Comparison of ENCODE assay signal across 8 cellular contexts in genomic region chr6:7052441-7052936, GRCh38. TPM values are rescaled to one million over a fixed set of nuclear protein-coding genes. Genes with fewer than 3 reads are reported as not detected.
DNase-seq lines count a peak whose midpoint lies in the region; ATAC-seq and TF ChIP-seq lines count a peak whose summit lies in the region.

No MANE protein-coding gene starts in this region.

- no peak overlapping the region for H3K27ac ChIP-seq in GM23338 (ENCODE audit: low read depth)

- no peaks in the 10 kb centered on the region for H3K79me2 ChIP-seq in GM23338 (replicated peaks; ENCODE audit: insufficient read depth)

- 0 out of 2 replicates have a peak, but pooled peaks cover 5% of the 10 kb centered on the region for H3F3A ChIP-seq in GM23338 (replicated peaks; ENCODE audit: low read depth)

- no peaks in the 10 kb centered on the region for H3K9me3 ChIP-seq in T-helper 17 cell (ENCODE audit: control insufficient read depth, low read length, poor library complexity, severe bottlenecking)

- H3K27me3 ChIP-seq in GM23338 (ENCODE audit: insufficient read depth) = peaks cover 30% of the 10 kb centered on the region

- H3K36me3 ChIP-seq in GM23338 (ENCODE audit: insufficient read depth) = no peaks in the 10 kb centered on the region

- H3K4me3 Mint-ChIP-seq in GM23338 (peak overlapping the region; percentile 74), T-helper 17 cell (peak overlapping the region; percentile 81), memory B cell (peak overlapping the region; percentile 82)

- H3K4me2 ChIP-seq in GM23338 = peak overlapping the region; percentile 94

- no peaks in the 10 kb centered on the region for H4K20me1 ChIP-seq in GM23338 (replicated peaks; ENCODE audit: insufficient read depth)

- peak; percentile 20 for ATAC-seq in GM23338
- ATAC-seq in T-helper 17 cell = peak; percentile 27
- ATAC-seq in memory B cell (ENCODE audit: low read depth) = peak; percentile 7
- no peak for ATAC-seq in GM21619 (IDR thresholded peaks at IDR 0.05; ENCODE audit: unreplicated experiment)

- DNase-seq in AG20443 (ENCODE audit: low spot score) = peak; percentile 72
- peak; percentile 57 for DNase-seq in GM23338 (ENCODE audit: low spot score)
- DNase-seq in T-helper 17 cell = peak in 2 of 3 donors; percentile 8 to 11
- no peak for DNase-seq in epithelial cell of esophagus (ENCODE audit: low read depth)
- peak in 1 of 2 donors; percentile 16 for DNase-seq in memory B cell (ENCODE audit: low spot score in 2 of 2)
- peak; percentile 45 for DNase-seq in superior temporal gyrus (ENCODE audit: extremely low spot score)
- no peak for DNase-seq in SW 1271 (lab: John Stamatoyannopoulos, UW)

- H3K36me3 Mint-ChIP-seq in GM23338 (ENCODE audit: low read depth) (no peaks in the 10 kb centered on the region), T-helper 17 cell (ENCODE audit: low read depth) (no peaks in the 10 kb centered on the region), memory B cell (no peaks in the 10 kb centered on the region)

- H3K4me3 ChIP-seq in GM23338 (peak overlapping the region; percentile 94), epithelial cell of esophagus (ENCODE audit: low read length) (peak overlapping the region; percentile 46)

- H3K4me1 Mint-ChIP-seq in GM23338 = peaks cover 21% of the 10 kb centered on the region
- peaks cover 6% of the 10 kb centered on the region for H3K4me1 Mint-ChIP-seq in T-helper 17 cell
- peaks cover 16% of the 10 kb centered on the region for H3K4me1 Mint-ChIP-seq in memory B cell

- no peaks in the 10 kb centered on the region for H3K9me3 Mint-ChIP-seq in GM23338
- no peaks in the 10 kb centered on the region for H3K9me3 Mint-ChIP-seq in memory B cell

- H3K4me1 ChIP-seq in GM23338 (ENCODE audit: insufficient read depth) = peaks cover 18% of the 10 kb centered on the region

- no peaks in the 10 kb centered on the region for H3K9me2 ChIP-seq in GM23338 (ENCODE audit: insufficient read depth)

- H3K27ac Mint-ChIP-seq in GM23338 (no peak overlapping the region), T-helper 17 cell (peak overlapping the region; percentile 69), memory B cell (no peak overlapping the region)

- TF ChIP-seq CTCF in GM23338 (conservative IDR thresholded peaks at IDR 0.05; ENCODE audit: low read depth in 2 of 2) (no peak), epithelial cell of esophagus (IDR thresholded peaks at IDR 0.05; ENCODE audit: insufficient read depth, low read depth, low read length, missing control alignments) (no peak)

- H2AFZ ChIP-seq in GM23338 = peak overlapping the region; percentile 97

- H3K27me3 Mint-ChIP-seq in GM23338 (ENCODE audit: insufficient read depth, low read depth, poor library complexity) (peaks cover 7% of the 10 kb centered on the region), T-helper 17 cell (no peaks in the 10 kb centered on the region), memory B cell (no peaks in the 10 kb centered on the region)

TF ChIP-seq in GM23338, 12 proteins besides CTCF, POLR2A, EP300 and RAD21 (continues in another document):
- TF ChIP-seq ZNF331 (CRISPR knock-in tag; IDR thresholded peaks at IDR 0.05; ENCODE audit: low read depth) (no peak), EZH2 (IDR thresholded peaks at IDR 0.05; ENCODE audit: low read depth, unreplicated experiment) (no peak), POLR2AphosphoS5 (IDR thresholded peaks at IDR 0.05; ENCODE audit: low read depth) (no peak), JUNB (IDR thresholded peaks at IDR 0.05; ENCODE audit: unreplicated experiment) (no peak), NANOG (IDR thresholded peaks at IDR 0.05; ENCODE audit: borderline replicate concordance) (no peak), EZH2phosphoT487 (IDR thresholded peaks at IDR 0.05; ENCODE audit: unreplicated experiment) (no peak), ZNF114 (CRISPR knock-in tag; IDR thresholded peaks at IDR 0.05) (no peak), ZNF462 (CRISPR knock-in tag; IDR thresholded peaks at IDR 0.05) (no peak), ETS1 (IDR thresholded peaks at IDR 0.05) (no peak), STAT1 (IDR thresholded peaks at IDR 0.05; ENCODE audit: unreplicated experiment) (no peak), CREB1 (CRISPR knock-in tag; IDR thresholded peaks at IDR 0.05; ENCODE audit: low read depth) (no peak)

RNA-seq across cellular contexts. Expression of gene RREB1, which starts 55.3 kb away (rescaled TPM):
- total RNA-seq in GM23338 (2014; rRNA removed; shearing (Covaris generic)) = 25.5 and 29.1 TPM in 2 replicates
- 7.9 and 8.5 TPM in 2 replicates for polyA plus RNA-seq in GM23338 (2016; fragmentation: Nextera tagmentation; extraction: Ambion mirVana)
- total RNA-seq in T-helper 17 cell = 10 to 100 TPM; 34.7 to 48.1 TPM

Comparison
In these comparisons a context has a peak if more than half of its experiments do, and no peak if none do; other contexts are left out.
1. DNase-seq: peak in AG20443 (single experiment), GM23338 (single experiment), T-helper 17 cell (2 of 3) and superior temporal gyrus (single experiment); none in epithelial cell of esophagus (single experiment) and SW 1271 (0 of 2).
2. Peak in every context shown above with its lines, with median percentiles within 50 percentile points of each other: H3K4me3 Mint-ChIP-seq.